ENCODE assay signal across 26 cellular contexts in the genomic region with DNA sequence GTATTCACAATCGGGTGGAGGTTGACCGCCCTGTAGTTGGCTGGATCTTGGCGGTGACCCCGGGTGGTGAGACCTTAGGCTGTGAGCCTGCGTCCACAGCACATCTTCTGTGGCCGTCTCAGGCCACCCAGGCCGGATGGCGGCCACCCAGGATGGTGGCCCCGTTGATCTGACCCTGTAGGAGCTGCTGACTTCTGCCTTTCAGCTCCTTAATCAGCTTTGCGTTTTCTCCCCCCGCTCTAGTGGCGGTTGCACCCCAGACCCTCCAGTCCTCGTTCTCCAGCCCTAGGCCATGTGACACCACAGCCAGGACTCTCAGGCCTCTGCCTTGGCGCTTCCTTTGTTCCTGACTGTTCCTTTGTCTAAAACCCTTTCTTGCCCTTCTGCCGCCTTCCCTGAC.
"Had no signal": no experiment of that assay in that cellular context is flagged by ENCODE, and none has a peak within 500 bp of the region (broad histone marks: within the 10 kb centered on the region; RNA-seq: fewer than 3 reads in every experiment).

No MANE protein-coding gene starts in this region.

- H3K27me3 ChIP-seq: heart left ventricle, left lung, pancreas, stomach, suprapubic skin, tibial artery, uterus had no signal

- H3K4me1 Mint-ChIP-seq: nephron had no signal

- H3K4me3 Mint-ChIP-seq: immature natural killer cell; naive thymus-derived CD8-positive, alpha-beta T cell; nephron; stimulated activated naive B cell treated with anti-CD40 and anti-IgM and Interleukin-4, amounts not matched to agents 10 μg/mL and 1 μg/mL and 100 μg/mL, for 72 hours had no signal

- H3K4me3 ChIP-seq: heart left ventricle, left lung, lower lobe of right lung, pancreas, stomach, suprapubic skin, thoracic aorta, tibial artery, uterus had no signal

- H3K27ac ChIP-seq: heart left ventricle, left lung, lower lobe of right lung, pancreas, stomach, suprapubic skin, thoracic aorta, tibial artery, uterus had no signal

- H3K4me1 ChIP-seq: left lung, lower lobe of right lung, pancreas, suprapubic skin, tibial artery, uterus had no signal

- DNase-seq: heart left ventricle; hypothalamus; immature natural killer cell; kidney; left colon; left lung; lower lobe of right lung; mammary epithelial cell; mesenchymal stem cell; naive thymus-derived CD8-positive, alpha-beta T cell; pancreas; right cardiac atrium; stimulated activated CD4-positive, alpha-beta T cell treated with anti-CD3 and anti-CD28 coated beads, Interleukin-12 subunit alpha, Interleukin-12 subunit beta, amount 100 ng/mL, for 4 hours; stimulated activated CD4-positive, alpha-beta T cell treated with anti-CD3 and anti-CD28 coated beads, Interleukin-15, amount 100 ng/mL, for 24 hours; stimulated activated CD4-positive, alpha-beta T cell treated with anti-CD3 and anti-CD28 coated beads, Interleukin-2, amount 100 ng/mL, for 24 hours; stimulated activated CD4-positive, alpha-beta T cell treated with anti-CD3 and anti-CD28 coated beads, Interleukin-4, amount 100 ng/mL, for 1 hour; stimulated activated naive B cell treated with anti-CD40 and anti-IgM and Interleukin-4, amounts not matched to agents 10 μg/mL and 1 μg/mL and 100 μg/mL, for 72 hours; stimulated activated naive CD8-positive, alpha-beta T cell treated with anti-CD3 and anti-CD28 coated beads, Interleukin-15, Interleukin-2, amounts not matched to agents 100 U/mL and 50 U/mL, for 24 hours; stomach; tibial artery; trophoblast cell; uterus had no signal

- H3K9me3 ChIP-seq: heart left ventricle, left lung, lower lobe of right lung, pancreas, stomach, suprapubic skin, thoracic aorta, tibial artery, uterus had no signal

- H3K27me3 Mint-ChIP-seq: naive thymus-derived CD8-positive, alpha-beta T cell; progenitor cell of endocrine pancreas; stimulated activated naive B cell treated with anti-CD40 and anti-IgM and Interleukin-4, amounts not matched to agents 10 μg/mL and 1 μg/mL and 100 μg/mL, for 72 hours had no signal

- H3K9me3 Mint-ChIP-seq: immature natural killer cell; naive thymus-derived CD8-positive, alpha-beta T cell; nephron; stimulated activated naive B cell treated with anti-CD40 and anti-IgM and Interleukin-4, amounts not matched to agents 10 μg/mL and 1 μg/mL and 100 μg/mL, for 72 hours had no signal

- H3K36me3 Mint-ChIP-seq: immature natural killer cell had no signal

- H3K27ac Mint-ChIP-seq: immature natural killer cell; nephron; progenitor cell of endocrine pancreas; stimulated activated naive B cell treated with anti-CD40 and anti-IgM and Interleukin-4, amounts not matched to agents 10 μg/mL and 1 μg/mL and 100 μg/mL, for 72 hours had no signal

- ATAC-seq: left colon; left lung; lower lobe of right lung; naive thymus-derived CD8-positive, alpha-beta T cell; pancreas; stimulated activated naive B cell treated with anti-CD40 and anti-IgM and Interleukin-4, amounts not matched to agents 10 μg/mL and 1 μg/mL and 100 μg/mL, for 72 hours; stimulated activated naive CD8-positive, alpha-beta T cell treated with anti-CD3 and anti-CD28 coated beads, Interleukin-15, Interleukin-2, amounts not matched to agents 100 U/mL and 50 U/mL, for 24 hours had no signal

- H3K36me3 ChIP-seq: pancreas, thoracic aorta, uterus had no signal
